In the genomic region with DNA sequence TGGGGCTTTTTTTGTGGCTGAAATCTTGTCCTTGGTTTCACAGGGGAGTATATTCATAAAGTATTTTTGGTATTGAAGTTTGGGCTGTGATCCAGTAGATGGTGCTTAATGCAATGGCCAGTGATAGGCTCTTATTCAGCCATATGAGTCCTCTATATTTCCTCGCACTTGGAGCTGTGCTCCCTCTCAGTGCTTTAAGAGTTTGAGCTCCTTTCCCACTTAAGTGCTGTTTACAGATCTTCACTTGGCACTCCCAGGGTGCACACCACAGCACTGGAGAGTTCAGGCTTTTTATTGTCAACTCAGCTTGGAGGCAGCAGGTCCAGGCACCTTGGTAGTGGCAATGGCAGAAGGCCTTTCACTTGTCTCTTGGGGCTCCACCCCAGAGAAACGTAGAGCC, we compare ENCODE assay signal across 8 cellular contexts.
"Had no signal": no experiment of that assay in that cellular context is flagged by ENCODE, and none has a peak within 500 bp of the region (broad histone marks: within the 10 kb centered on the region; RNA-seq: fewer than 3 reads in every experiment).

No MANE protein-coding gene starts in this region.

- H3K9ac ChIP-seq: KMS-11 had no signal

- ATAC-seq: HepG2, K562 had no signal

- H3K27me3 Mint-ChIP-seq: IgD-negative memory B cell had no signal

- H3K4me2 ChIP-seq: KMS-11 had no signal

- H3K27ac ChIP-seq: HL-60, KMS-11 had no signal

- H3K4me3 ChIP-seq: K562 had no signal

- H3K4me3 Mint-ChIP-seq: IgD-negative memory B cell had no signal

- FAIRE-seq: HepG2, HTR-8/SVneo, K562 had no signal

- H3K27ac Mint-ChIP-seq: IgD-negative memory B cell had no signal

- DNase-seq: IMR-90, KG1 had no signal
